1 cellular context compared by ENCODE assay signal in the genomic region with DNA sequence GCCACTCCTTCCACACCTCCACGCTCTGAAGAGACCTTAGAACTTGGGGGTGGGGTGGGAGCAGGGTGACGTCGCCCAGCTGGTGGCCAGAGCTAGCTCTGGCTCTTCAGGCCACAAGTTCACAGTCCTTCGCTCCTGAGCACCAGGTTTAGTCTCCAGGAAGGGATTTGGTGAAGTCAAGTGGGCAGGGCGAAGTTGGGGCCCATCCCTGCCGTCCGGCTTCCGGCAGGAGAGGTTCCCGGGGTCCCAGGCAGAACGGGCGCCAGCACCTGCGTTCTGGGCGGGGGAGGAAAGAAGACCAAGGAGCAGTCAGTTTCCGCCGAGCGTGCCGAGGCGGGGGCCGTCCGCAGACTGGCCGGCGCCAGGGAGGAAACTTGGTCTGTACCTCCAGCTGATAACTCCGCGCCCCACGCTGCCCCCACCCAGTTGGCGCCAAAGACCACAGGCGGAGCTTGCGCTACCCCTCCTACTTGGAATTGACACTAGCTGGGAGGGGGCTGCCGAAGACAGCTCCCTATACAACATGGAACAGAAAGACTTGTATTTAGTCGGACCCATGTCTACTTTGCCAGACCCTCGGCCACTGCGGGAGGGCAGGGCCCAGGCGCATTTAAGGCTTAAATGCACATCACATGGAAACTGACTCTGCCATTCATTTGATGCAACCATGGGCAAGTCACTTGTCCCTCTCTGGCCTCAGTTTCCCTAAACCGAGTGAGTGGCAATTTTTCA.
TF ChIP-seq lines count a peak whose summit lies in the region.

No MANE protein-coding gene starts in this region.

TF ChIP-seq in K562, 482 proteins besides CTCF, POLR2A, EP300 and RAD21 (continued from another document and continues in another):
- TF ChIP-seq ETV1 (tag; conservative IDR thresholded peaks at IDR 0.05; ENCODE audit: low read depth) (peak; percentile 92), NR4A1 (CRISPR knock-in tag; IDR thresholded peaks at IDR 0.05) (no peak), NR4A1 (tag; IDR thresholded peaks at IDR 0.05) (no peak), KDM1A (IDR thresholded peaks at IDR 0.05) (peak; percentile 50 to 71; a peak in 3 of 4 replicates), RBM39 (optimal IDR thresholded peaks at IDR 0.05; ENCODE audit: low read depth, low read length) (no peak), NUFIP1 (IDR thresholded peaks at IDR 0.05; ENCODE audit: partially characterized antibody) (peak; percentile 13), ZNF184 (CRISPR knock-in tag; IDR thresholded peaks at IDR 0.05) (no peak), NEUROD1 (IDR thresholded peaks at IDR 0.05; ENCODE audit: borderline replicate concordance, low read depth, low read length, partially characterized antibody) (no peak), NRF1 (conservative IDR thresholded peaks at IDR 0.05 in 1 of 2, IDR thresholded peaks at IDR 0.05 in 1 of 2) (peak; percentile 77 to 80), ELF2 (CRISPR knock-in tag; IDR thresholded peaks at IDR 0.05) (peak; percentile 63), SRSF7 (optimal IDR thresholded peaks at IDR 0.05; ENCODE audit: low read depth, low read length) (no peak), IRF2 (CRISPR knock-in tag; IDR thresholded peaks at IDR 0.05) (no peak), ZNF79 (CRISPR knock-in tag; IDR thresholded peaks at IDR 0.05; ENCODE audit: low read depth) (no peak), GTF2F1 (IDR thresholded peaks at IDR 0.05; ENCODE audit: low read depth, low read length) (peak; percentile 56; the same call in 1 of the 2 replicates), ILF3 (IDR thresholded peaks at IDR 0.05; ENCODE audit: borderline replicate concordance) (no peak), ZFPM2 (CRISPR knock-in tag; IDR thresholded peaks at IDR 0.05) (no peak), NR3C1 (CRISPR knock-in tag; IDR thresholded peaks at IDR 0.05) (no peak), ZFP30 (CRISPR knock-in tag; IDR thresholded peaks at IDR 0.05; ENCODE audit: borderline replicate concordance) (no peak), STAG1 (CRISPR knock-in tag; IDR thresholded peaks at IDR 0.05; ENCODE audit: borderline replicate concordance) (no peak), HNRNPLL (IDR thresholded peaks at IDR 0.05; ENCODE audit: low read depth, low read length, poor library complexity, severe bottlenecking) (peak; percentile 63), JUNB (CRISPR knock-in tag; conservative IDR thresholded peaks at IDR 0.05) (no peak), NR2F6 (CRISPR knock-in tag; IDR thresholded peaks at IDR 0.05) (no peak), WHSC1 (IDR thresholded peaks at IDR 0.05; ENCODE audit: low read length) (no peak), CHD2 (IDR thresholded peaks at IDR 0.05; ENCODE audit: low read depth, low read length) (no peak), ZNF274 (IDR thresholded peaks at IDR 0.05; ENCODE audit: borderline replicate concordance, low read depth, low read length) (no peak), ZNF445 (CRISPR knock-in tag; IDR thresholded peaks at IDR 0.05; ENCODE audit: low read depth) (no peak), LEF1 (IDR thresholded peaks at IDR 0.05) (peak; percentile 79; the same call in 1 of the 2 replicates), XRCC5 (IDR thresholded peaks at IDR 0.05; ENCODE audit: low read depth, low read length) (peak; percentile 67; the same call in 1 of the 2 replicates), BDP1 (IDR thresholded peaks at IDR 0.05; ENCODE audit: insufficient read depth, insufficient read length) (no peak), FOSL1 (tag; conservative IDR thresholded peaks at IDR 0.05) (no peak; the same call in 1 of the 2 replicates), ADNP (tag; IDR thresholded peaks at IDR 0.05) (no peak), EP400 (IDR thresholded peaks at IDR 0.05) (peak; percentile 83), ZNF583 (CRISPR knock-in tag; IDR thresholded peaks at IDR 0.05) (0 out of 2 replicates have a peak, but pooled peaks have one; percentile 48), FOXM1 (IDR thresholded peaks at IDR 0.05; ENCODE audit: low read depth) (no peak; the same call in 1 of the 2 replicates), FOXM1 (CRISPR knock-in tag; IDR thresholded peaks at IDR 0.05; ENCODE audit: low read depth) (no peak), RUNX1 (IDR thresholded peaks at IDR 0.05; ENCODE audit: low read depth) (no peak; the same call in 1 of the 2 replicates), TRIM28 (IDR thresholded peaks at IDR 0.05) (no peak), NCOR1 (IDR thresholded peaks at IDR 0.05) (peak; percentile 90), CREM (IDR thresholded peaks at IDR 0.05; ENCODE audit: low read depth) (peak; percentile 72; the same call in 1 of the 2 replicates), TSC22D4 (tag; IDR thresholded peaks at IDR 0.05) (no peak), SNRNP70 (optimal IDR thresholded peaks at IDR 0.05; ENCODE audit: low read depth, low read length) (peak; percentile 78), ZNF384 (IDR thresholded peaks at IDR 0.05; ENCODE audit: low read depth, low read length) (no peak), NR1H2 (CRISPR knock-in tag; IDR thresholded peaks at IDR 0.05) (no peak)
- TF ChIP-seq, protein P1, sequence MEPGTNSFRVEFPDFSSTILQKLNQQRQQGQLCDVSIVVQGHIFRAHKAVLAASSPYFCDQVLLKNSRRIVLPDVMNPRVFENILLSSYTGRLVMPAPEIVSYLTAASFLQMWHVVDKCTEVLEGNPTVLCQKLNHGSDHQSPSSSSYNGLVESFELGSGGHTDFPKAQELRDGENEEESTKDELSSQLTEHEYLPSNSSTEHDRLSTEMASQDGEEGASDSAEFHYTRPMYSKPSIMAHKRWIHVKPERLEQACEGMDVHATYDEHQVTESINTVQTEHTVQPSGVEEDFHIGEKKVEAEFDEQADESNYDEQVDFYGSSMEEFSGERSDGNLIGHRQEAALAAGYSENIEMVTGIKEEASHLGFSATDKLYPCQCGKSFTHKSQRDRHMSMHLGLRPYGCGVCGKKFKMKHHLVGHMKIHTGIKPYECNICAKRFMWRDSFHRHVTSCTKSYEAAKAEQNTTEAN (CRISPR knock-in tag; IDR thresholded peaks at IDR 0.05), result no peak
- TF ChIP-seq, protein P2, sequence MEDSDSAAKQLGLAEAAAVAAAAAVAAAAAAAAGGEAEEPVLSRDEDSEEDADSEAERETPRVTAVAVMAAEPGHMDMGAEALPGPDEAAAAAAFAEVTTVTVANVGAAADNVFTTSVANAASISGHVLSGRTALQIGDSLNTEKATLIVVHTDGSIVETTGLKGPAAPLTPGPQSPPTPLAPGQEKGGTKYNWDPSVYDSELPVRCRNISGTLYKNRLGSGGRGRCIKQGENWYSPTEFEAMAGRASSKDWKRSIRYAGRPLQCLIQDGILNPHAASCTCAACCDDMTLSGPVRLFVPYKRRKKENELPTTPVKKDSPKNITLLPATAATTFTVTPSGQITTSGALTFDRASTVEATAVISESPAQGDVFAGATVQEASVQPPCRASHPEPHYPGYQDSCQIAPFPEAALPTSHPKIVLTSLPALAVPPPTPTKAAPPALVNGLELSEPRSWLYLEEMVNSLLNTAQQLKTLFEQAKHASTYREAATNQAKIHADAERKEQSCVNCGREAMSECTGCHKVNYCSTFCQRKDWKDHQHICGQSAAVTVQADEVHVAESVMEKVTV (CRISPR knock-in tag; IDR thresholded peaks at IDR 0.05), result no peak
- TF ChIP-seq, protein P3, sequence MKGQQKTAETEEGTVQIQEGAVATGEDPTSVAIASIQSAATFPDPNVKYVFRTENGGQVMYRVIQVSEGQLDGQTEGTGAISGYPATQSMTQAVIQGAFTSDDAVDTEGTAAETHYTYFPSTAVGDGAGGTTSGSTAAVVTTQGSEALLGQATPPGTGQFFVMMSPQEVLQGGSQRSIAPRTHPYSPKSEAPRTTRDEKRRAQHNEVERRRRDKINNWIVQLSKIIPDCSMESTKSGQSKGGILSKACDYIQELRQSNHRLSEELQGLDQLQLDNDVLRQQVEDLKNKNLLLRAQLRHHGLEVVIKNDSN (CRISPR knock-in tag; IDR thresholded peaks at IDR 0.05), result no peak
- TF ChIP-seq, protein P4, sequence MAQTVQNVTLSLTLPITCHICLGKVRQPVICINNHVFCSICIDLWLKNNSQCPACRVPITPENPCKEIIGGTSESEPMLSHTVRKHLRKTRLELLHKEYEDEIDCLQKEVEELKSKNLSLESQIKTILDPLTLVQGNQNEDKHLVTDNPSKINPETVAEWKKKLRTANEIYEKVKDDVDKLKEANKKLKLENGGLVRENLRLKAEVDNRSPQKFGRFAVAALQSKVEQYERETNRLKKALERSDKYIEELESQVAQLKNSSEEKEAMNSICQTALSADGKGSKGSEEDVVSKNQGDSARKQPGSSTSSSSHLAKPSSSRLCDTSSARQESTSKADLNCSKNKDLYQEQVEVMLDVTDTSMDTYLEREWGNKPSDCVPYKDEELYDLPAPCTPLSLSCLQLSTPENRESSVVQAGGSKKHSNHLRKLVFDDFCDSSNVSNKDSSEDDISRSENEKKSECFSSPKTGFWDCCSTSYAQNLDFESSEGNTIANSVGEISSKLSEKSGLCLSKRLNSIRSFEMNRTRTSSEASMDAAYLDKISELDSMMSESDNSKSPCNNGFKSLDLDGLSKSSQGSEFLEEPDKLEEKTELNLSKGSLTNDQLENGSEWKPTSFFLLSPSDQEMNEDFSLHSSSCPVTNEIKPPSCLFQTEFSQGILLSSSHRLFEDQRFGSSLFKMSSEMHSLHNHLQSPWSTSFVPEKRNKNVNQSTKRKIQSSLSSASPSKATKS (CRISPR knock-in tag; IDR thresholded peaks at IDR 0.05), result no peak
- TF ChIP-seq, protein P5, sequence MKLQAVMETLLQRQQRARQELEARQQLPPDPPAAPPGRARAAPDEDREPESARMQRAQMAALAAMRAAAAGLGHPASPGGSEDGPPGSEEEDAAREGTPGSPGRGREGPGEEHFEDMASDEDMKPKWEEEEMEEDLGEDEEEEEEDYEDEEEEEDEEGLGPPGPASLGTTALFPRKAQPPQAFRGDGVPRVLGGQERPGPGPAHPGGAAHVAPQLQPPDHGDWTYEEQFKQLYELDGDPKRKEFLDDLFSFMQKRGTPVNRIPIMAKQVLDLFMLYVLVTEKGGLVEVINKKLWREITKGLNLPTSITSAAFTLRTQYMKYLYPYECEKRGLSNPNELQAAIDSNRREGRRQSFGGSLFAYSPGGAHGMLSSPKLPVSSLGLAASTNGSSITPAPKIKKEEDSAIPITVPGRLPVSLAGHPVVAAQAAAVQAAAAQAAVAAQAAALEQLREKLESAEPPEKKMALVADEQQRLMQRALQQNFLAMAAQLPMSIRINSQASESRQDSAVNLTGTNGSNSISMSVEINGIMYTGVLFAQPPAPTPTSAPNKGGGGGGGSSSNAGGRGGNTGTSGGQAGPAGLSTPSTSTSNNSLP (IDR thresholded peaks at IDR 0.05; ENCODE audit: borderline replicate concordance, low read depth, low read length), result no peak
- TF ChIP-seq, protein P6, sequence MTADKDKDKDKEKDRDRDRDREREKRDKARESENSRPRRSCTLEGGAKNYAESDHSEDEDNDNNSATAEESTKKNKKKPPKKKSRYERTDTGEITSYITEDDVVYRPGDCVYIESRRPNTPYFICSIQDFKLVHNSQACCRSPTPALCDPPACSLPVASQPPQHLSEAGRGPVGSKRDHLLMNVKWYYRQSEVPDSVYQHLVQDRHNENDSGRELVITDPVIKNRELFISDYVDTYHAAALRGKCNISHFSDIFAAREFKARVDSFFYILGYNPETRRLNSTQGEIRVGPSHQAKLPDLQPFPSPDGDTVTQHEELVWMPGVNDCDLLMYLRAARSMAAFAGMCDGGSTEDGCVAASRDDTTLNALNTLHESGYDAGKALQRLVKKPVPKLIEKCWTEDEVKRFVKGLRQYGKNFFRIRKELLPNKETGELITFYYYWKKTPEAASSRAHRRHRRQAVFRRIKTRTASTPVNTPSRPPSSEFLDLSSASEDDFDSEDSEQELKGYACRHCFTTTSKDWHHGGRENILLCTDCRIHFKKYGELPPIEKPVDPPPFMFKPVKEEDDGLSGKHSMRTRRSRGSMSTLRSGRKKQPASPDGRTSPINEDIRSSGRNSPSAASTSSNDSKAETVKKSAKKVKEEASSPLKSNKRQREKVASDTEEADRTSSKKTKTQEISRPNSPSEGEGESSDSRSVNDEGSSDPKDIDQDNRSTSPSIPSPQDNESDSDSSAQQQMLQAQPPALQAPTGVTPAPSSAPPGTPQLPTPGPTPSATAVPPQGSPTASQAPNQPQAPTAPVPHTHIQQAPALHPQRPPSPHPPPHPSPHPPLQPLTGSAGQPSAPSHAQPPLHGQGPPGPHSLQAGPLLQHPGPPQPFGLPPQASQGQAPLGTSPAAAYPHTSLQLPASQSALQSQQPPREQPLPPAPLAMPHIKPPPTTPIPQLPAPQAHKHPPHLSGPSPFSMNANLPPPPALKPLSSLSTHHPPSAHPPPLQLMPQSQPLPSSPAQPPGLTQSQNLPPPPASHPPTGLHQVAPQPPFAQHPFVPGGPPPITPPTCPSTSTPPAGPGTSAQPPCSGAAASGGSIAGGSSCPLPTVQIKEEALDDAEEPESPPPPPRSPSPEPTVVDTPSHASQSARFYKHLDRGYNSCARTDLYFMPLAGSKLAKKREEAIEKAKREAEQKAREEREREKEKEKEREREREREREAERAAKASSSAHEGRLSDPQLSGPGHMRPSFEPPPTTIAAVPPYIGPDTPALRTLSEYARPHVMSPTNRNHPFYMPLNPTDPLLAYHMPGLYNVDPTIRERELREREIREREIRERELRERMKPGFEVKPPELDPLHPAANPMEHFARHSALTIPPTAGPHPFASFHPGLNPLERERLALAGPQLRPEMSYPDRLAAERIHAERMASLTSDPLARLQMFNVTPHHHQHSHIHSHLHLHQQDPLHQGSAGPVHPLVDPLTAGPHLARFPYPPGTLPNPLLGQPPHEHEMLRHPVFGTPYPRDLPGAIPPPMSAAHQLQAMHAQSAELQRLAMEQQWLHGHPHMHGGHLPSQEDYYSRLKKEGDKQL (CRISPR knock-in tag; IDR thresholded peaks at IDR 0.05; ENCODE audit: borderline replicate concordance), result no peak
- TF ChIP-seq, protein P7, sequence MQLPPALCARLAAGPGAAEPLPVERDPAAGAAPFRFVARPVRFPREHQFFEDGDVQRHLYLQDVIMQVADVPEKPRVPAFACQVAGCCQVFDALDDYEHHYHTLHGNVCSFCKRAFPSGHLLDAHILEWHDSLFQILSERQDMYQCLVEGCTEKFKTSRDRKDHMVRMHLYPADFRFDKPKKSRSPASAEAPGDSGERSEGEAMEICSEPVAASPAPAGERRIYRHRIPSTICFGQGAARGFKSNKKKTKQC (CRISPR knock-in tag; IDR thresholded peaks at IDR 0.05), result no peak; the same call in 1 of the 2 replicates
- TF ChIP-seq, protein P8, sequence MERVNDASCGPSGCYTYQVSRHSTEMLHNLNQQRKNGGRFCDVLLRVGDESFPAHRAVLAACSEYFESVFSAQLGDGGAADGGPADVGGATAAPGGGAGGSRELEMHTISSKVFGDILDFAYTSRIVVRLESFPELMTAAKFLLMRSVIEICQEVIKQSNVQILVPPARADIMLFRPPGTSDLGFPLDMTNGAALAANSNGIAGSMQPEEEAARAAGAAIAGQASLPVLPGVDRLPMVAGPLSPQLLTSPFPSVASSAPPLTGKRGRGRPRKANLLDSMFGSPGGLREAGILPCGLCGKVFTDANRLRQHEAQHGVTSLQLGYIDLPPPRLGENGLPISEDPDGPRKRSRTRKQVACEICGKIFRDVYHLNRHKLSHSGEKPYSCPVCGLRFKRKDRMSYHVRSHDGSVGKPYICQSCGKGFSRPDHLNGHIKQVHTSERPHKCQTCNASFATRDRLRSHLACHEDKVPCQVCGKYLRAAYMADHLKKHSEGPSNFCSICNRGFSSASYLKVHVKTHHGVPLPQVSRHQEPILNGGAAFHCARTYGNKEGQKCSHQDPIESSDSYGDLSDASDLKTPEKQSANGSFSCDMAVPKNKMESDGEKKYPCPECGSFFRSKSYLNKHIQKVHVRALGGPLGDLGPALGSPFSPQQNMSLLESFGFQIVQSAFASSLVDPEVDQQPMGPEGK (CRISPR knock-in tag; IDR thresholded peaks at IDR 0.05; ENCODE audit: borderline replicate concordance), result no peak
